1 cellular context compared by ENCODE assay signal in the genomic region with DNA sequence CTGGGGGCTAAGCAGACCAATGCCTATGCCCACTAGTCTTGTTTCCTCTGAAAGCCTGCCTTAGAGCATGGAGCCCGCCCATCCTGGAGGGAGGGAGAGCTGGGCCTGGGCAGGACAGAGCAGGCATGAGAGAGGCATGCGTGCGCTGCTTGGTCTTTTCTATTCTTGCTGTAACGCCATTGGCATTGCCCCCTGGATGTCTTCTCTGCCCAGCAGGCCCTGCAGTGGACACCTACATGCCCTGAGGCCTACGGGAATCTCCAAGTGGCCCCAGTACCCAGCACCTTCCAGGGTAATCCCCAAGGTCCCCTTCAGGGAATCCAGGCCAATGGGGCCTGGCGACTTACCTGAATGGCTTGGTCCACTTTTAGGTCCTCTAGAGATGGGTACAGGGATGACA.
A peak's percentile ranks its signal among the peaks of the same experiment; 100 is the strongest.
TF ChIP-seq lines count a peak whose summit lies in the region.

No MANE protein-coding gene starts in this region.

TF ChIP-seq in HepG2, 621 proteins besides CTCF, POLR2A, EP300 and RAD21:
- TF ChIP-seq, protein P1, sequence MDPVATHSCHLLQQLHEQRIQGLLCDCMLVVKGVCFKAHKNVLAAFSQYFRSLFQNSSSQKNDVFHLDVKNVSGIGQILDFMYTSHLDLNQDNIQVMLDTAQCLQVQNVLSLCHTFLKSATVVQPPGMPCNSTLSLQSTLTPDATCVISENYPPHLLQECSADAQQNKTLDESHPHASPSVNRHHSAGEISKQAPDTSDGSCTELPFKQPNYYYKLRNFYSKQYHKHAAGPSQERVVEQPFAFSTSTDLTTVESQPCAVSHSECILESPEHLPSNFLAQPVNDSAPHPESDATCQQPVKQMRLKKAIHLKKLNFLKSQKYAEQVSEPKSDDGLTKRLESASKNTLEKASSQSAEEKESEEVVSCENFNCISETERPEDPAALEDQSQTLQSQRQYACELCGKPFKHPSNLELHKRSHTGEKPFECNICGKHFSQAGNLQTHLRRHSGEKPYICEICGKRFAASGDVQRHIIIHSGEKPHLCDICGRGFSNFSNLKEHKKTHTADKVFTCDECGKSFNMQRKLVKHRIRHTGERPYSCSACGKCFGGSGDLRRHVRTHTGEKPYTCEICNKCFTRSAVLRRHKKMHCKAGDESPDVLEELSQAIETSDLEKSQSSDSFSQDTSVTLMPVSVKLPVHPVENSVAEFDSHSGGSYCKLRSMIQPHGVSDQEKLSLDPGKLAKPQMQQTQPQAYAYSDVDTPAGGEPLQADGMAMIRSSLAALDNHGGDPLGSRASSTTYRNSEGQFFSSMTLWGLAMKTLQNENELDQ (CRISPR knock-in tag; IDR thresholded peaks at IDR 0.05; ENCODE audit: borderline replicate concordance): no peak
- TF ChIP-seq, protein P2, sequence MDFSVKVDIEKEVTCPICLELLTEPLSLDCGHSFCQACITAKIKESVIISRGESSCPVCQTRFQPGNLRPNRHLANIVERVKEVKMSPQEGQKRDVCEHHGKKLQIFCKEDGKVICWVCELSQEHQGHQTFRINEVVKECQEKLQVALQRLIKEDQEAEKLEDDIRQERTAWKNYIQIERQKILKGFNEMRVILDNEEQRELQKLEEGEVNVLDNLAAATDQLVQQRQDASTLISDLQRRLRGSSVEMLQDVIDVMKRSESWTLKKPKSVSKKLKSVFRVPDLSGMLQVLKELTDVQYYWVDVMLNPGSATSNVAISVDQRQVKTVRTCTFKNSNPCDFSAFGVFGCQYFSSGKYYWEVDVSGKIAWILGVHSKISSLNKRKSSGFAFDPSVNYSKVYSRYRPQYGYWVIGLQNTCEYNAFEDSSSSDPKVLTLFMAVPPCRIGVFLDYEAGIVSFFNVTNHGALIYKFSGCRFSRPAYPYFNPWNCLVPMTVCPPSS (IDR thresholded peaks at IDR 0.05): no peak
- no peak for TF ChIP-seq XRCC5 (optimal IDR thresholded peaks at IDR 0.05; ENCODE audit: low read length)
- 0 out of 2 replicates have a peak, but pooled peaks have one; percentile 23 for TF ChIP-seq ZNF546 (CRISPR knock-in tag; conservative IDR thresholded peaks at IDR 0.05)
- no peak for TF ChIP-seq NCOR1 (IDR thresholded peaks at IDR 0.05; ENCODE audit: borderline replicate concordance, low read length)
- TF ChIP-seq TBP (CRISPR knock-in tag; IDR thresholded peaks at IDR 0.05): no peak
